Comparison of ENCODE assay signal across 8 cellular contexts in genomic region chr4:83012631-83013419, GRCh38. TPM values are rescaled to one million over a fixed set of nuclear protein-coding genes. Genes with fewer than 3 reads are reported as not detected.
DNase-seq lines count a peak whose midpoint lies in the region; FAIRE-seq and TF ChIP-seq lines count a peak whose summit lies in the region.

No MANE protein-coding gene starts in this region.

- no peak overlapping the region for H2BK15ac ChIP-seq in neuronal stem cell (ENCODE audit: low read length)

- FAIRE-seq in frontal cortex (lab: Jason Lieb, UNC), result no peak

- H3F3A ChIP-seq in MM.1S (ENCODE audit: insufficient read depth, low read length), result peaks cover 26% of the 10 kb centered on the region

- no peak overlapping the region for H3K4ac ChIP-seq in neuronal stem cell (ENCODE audit: low read length)

- no peaks in the 10 kb centered on the region for H3K36me3 ChIP-seq in MM.1S (replicated peaks; ENCODE audit: insufficient read depth, low read length)
- no peaks in the 10 kb centered on the region for H3K36me3 ChIP-seq in neuronal stem cell (replicated peaks in 1 of 2; ENCODE audit: control insufficient read depth in 2 of 2, insufficient read depth in 2 of 2, low read length in 2 of 2)

- peak overlapping the region; percentile 73 for H3K23ac ChIP-seq in neuronal stem cell (ENCODE audit: low read depth, low read length, poor library complexity)

- no peaks in the 10 kb centered on the region for H3K79me1 ChIP-seq in neuronal stem cell (ENCODE audit: low read depth, low read length)

- no CpG with 5 or more reads among the region's 80 CpGs for WGBS in neuronal stem cell (ENCODE audit: extremely low coverage in 2 of 2, insufficient read length in 2 of 2, insufficient replicate concordance in 1 of 2), 2 donors

- DNase-seq in GF-D8 (lab: John Stamatoyannopoulos, UW) (peak; percentile 92), HCEC 1CT (peak; percentile 90), MM.1S (peak; percentile 97), SIG-M5 (lab: John Stamatoyannopoulos, UW) (peak; percentile 60), frontal cortex (ENCODE audit: low spot score in 2 of 2) (peak; percentile 96 to 97), neuronal stem cell (ENCODE audit: low spot score) (peak; percentile 98), substantia nigra (lab: John Stamatoyannopoulos, UW) (peak; percentile 84 to 99 (median 98))
- DNase-seq in activated naive CD4-positive, alpha-beta T cell (lab: John Stamatoyannopoulos, UW), result peak; percentile 94 to 97 (median 94)

- TF ChIP-seq CTCF in MM.1S (IDR thresholded peaks at IDR 0.05; ENCODE audit: low read length), result peak; percentile 43

- peak overlapping the region; percentile 79 for H3K4me2 ChIP-seq in MM.1S (ENCODE audit: low read depth, low read length)
- H3K4me2 ChIP-seq in neuronal stem cell (ENCODE audit: insufficient read depth, low read length, poor library complexity, severe bottlenecking), result peak overlapping the region; percentile 75

- no peak overlapping the region for H2BK12ac ChIP-seq in neuronal stem cell (ENCODE audit: low read length)

- H3K18ac ChIP-seq in neuronal stem cell (ENCODE audit: low read length), result peak overlapping the region; percentile 90

- H4K8ac ChIP-seq in neuronal stem cell (ENCODE audit: low read depth, low read length), result no peak overlapping the region

- H2BK5ac ChIP-seq in neuronal stem cell (ENCODE audit: low read length), result peak overlapping the region; percentile 11

- H3K9me3 ChIP-seq in MM.1S (replicated peaks; ENCODE audit: insufficient read depth, low read length) (no peaks in the 10 kb centered on the region), neuronal stem cell (replicated peaks in 1 of 2; ENCODE audit: control insufficient read depth in 2 of 2, insufficient read depth in 1 of 2, low read depth in 1 of 2, low read length in 2 of 2) (no peaks in the 10 kb centered on the region)

- H3K27me3 ChIP-seq in MM.1S (replicated peaks; ENCODE audit: insufficient read depth, low read length), result no peaks in the 10 kb centered on the region
- no peaks in the 10 kb centered on the region for H3K27me3 ChIP-seq in neuronal stem cell (ENCODE audit: control insufficient read depth in 3 of 3, insufficient read depth in 3 of 3, low read depth in 1 of 3, low read length in 3 of 3)

- H3K9ac ChIP-seq in MM.1S (ENCODE audit: low read length), result peak overlapping the region; percentile 75
- peak overlapping the region; percentile 75 for H3K9ac ChIP-seq in neuronal stem cell (ENCODE audit: low read depth, low read length, poor library complexity)

- peak overlapping the region; percentile 82 for H3K14ac ChIP-seq in neuronal stem cell (ENCODE audit: low read length)

- H3K4me3 ChIP-seq in MM.1S (ENCODE audit: low read length), result peak overlapping the region; percentile 88
- H3K4me3 ChIP-seq in neuronal stem cell (ENCODE audit: low read length in 2 of 2), result peak overlapping the region; percentile 92 to 94

- H3K4me1 ChIP-seq in MM.1S (ENCODE audit: low read length) (peaks cover 15% of the 10 kb centered on the region; the same call in 1 of the 2 replicates), neuronal stem cell (ENCODE audit: control insufficient read depth in 2 of 2, insufficient read depth in 1 of 2, low read depth in 1 of 2, low read length in 2 of 2) (peaks cover 2 to 8% of the 10 kb centered on the region in 2 donors)

- no peak overlapping the region for H2AK5ac ChIP-seq in neuronal stem cell (ENCODE audit: low read depth, low read length)

- H3K79me2 ChIP-seq in MM.1S (ENCODE audit: low read length), result peaks cover 46% of the 10 kb centered on the region

- no peaks in the 10 kb centered on the region for H4K20me1 ChIP-seq in MM.1S (ENCODE audit: insufficient read depth, low read length)

- no peak overlapping the region for H2BK120ac ChIP-seq in neuronal stem cell (ENCODE audit: low read depth, low read length)

- H3K9me2 ChIP-seq in MM.1S (replicated peaks; ENCODE audit: insufficient read depth, low read length), result no peaks in the 10 kb centered on the region

- no peak overlapping the region for H4K91ac ChIP-seq in neuronal stem cell (ENCODE audit: low read depth, low read length, poor library complexity)

- H3K27ac ChIP-seq in MM.1S (ENCODE audit: low read length), result peak overlapping the region; percentile 38; the same call in 1 of the 2 replicates
- H3K27ac ChIP-seq in neuronal stem cell (replicated peaks; ENCODE audit: low read length), result peak overlapping the region; percentile 80
- peak overlapping the region; percentile 88 for H3K27ac ChIP-seq in substantia nigra (ENCODE audit: low read depth, low read length, poor library complexity, severe bottlenecking)

- H2AFZ ChIP-seq in MM.1S (ENCODE audit: low read length) (peak overlapping the region; percentile 78), neuronal stem cell (ENCODE audit: low read length) (peak overlapping the region; percentile 86)

RNA-seq across cellular contexts. Expression of gene LIN54, which starts 2.2 kb away (rescaled TPM):
- 30.6 TPM for total RNA-seq in frontal cortex
- polyA plus RNA-seq in neuronal stem cell (2013, experiment 1 of 2), result 9.3 TPM
- 9.6 TPM for polyA plus RNA-seq in neuronal stem cell (2013, experiment 2 of 2)

RNA-seq across cellular contexts. Expression of gene COPS4, which starts 22.2 kb away (rescaled TPM):
- total RNA-seq in frontal cortex, result 141 TPM
- polyA plus RNA-seq in neuronal stem cell (2013, experiment 1 of 2), result 47.5 TPM
- polyA plus RNA-seq in neuronal stem cell (2013, experiment 2 of 2), result 46.9 TPM

Comparison
In these comparisons a context has a peak if more than half of its experiments do, and no peak if none do; other contexts are left out.
1. Peak in every context shown above with its lines: DNase-seq, H3K4me3 ChIP-seq and H3K27ac ChIP-seq.
2. H3K27ac ChIP-seq: peak in every context shown above with its lines; median percentile 88 in substantia nigra; 80 in neuronal stem cell; 38 in MM.1S.